Comparison of ENCODE assay signal across 11 cellular contexts in genomic region chr2:118846667-118847446, GRCh38. TPM values are rescaled to one million over a fixed set of nuclear protein-coding genes. Genes with fewer than 3 reads are reported as not detected.
DNase-seq lines count a peak whose midpoint lies in the region; ATAC-seq and TF ChIP-seq lines count a peak whose summit lies in the region.
"Had no signal": no experiment of that assay in that cellular context is flagged by ENCODE, and none has a peak within 500 bp of the region (broad histone marks: within the 10 kb centered on the region; RNA-seq: fewer than 3 reads in every experiment).

No MANE protein-coding gene starts in this region.

- H3K27me3 ChIP-seq in hepatocyte, result peaks cover 95% of the 10 kb centered on the region
- peaks cover 73 to 100% (median 99%) of the 10 kb centered on the region in 3 donors for H3K27me3 ChIP-seq in stomach
- peaks cover 4 to 89% of the 10 kb centered on the region in 2 donors for H3K27me3 ChIP-seq in uterus

- peaks cover 20% of the 10 kb centered on the region for H3K4me1 ChIP-seq in hepatocyte (ENCODE audit: insufficient read depth)
- peaks cover 41 to 70% (median 53%) of the 10 kb centered on the region in 4 donors for H3K4me1 ChIP-seq in stomach
- peaks cover 0 to 27% of the 10 kb centered on the region in 2 donors for H3K4me1 ChIP-seq in uterus

- no peaks in the 10 kb centered on the region for H3K36me3 ChIP-seq in hepatocyte (replicated peaks; ENCODE audit: insufficient read depth, low read depth)
- H3K36me3 ChIP-seq in stomach, result no peaks in the 10 kb centered on the region
- no peaks in the 10 kb centered on the region for H3K36me3 ChIP-seq in uterus

- POLR2A ChIA-PET in activated CD4-positive, alpha-beta memory T cell treated with anti-CD3 and anti-CD28 coated beads for 36 hours (lab: Charles Lee), result no interaction called here
- POLR2A ChIA-PET in activated CD4-positive, alpha-beta memory T cell treated with anti-CD3 and anti-CD28 coated beads, Interleukin-2, amount 10 ng/mL, durations not matched to agents 7 days and 5 days (lab: Charles Lee), result no interaction called here
- POLR2A ChIA-PET in T-cell (lab: Charles Lee), result interaction anchor here in 1 of 2 donors (0.6 kb wide), 1 partner anchor 651 kb away, joined by 3 read pairs; no protein-coding TSS in a partner anchor

- intact Hi-C loops in activated CD4-positive, alpha-beta memory T cell treated with anti-CD3 and anti-CD28 coated beads for 36 hours (cut with micrococcal nuclease), result no loop called here
- intact Hi-C loops in stomach (cut with DNase I; ENCODE audit: low total_unique reads), result no loop called here
- intact Hi-C loops in uterus (cut with DNase I; ENCODE audit: low total_unique reads), result no loop called here

- ATAC-seq in T-cell (replicated peaks in 1 of 4), result peak in 1 of 4 experiments; percentile 26

- peak overlapping the region; percentile 7 for H3K4me3 ChIP-seq in hepatocyte
- H3K4me3 ChIP-seq in stomach, result peak overlapping the region; percentile 31 to 46 (median 36)
- peak overlapping the region in 1 of 2 donors; percentile 20 for H3K4me3 ChIP-seq in uterus

- H3K27ac ChIP-seq in hepatocyte, result no peak overlapping the region
- H3K27ac ChIP-seq in stomach, result no peak overlapping the region
- H3K27ac ChIP-seq in uterus, result no peak overlapping the region

- TF ChIP-seq POLR2A in stomach (IDR thresholded peaks at IDR 0.05), result no peak
- no peak for TF ChIP-seq POLR2A in uterus (IDR thresholded peaks at IDR 0.05)

- no peak for TF ChIP-seq CTCF in hepatocyte (IDR thresholded peaks at IDR 0.05; ENCODE audit: poor library complexity)
- no peak for TF ChIP-seq CTCF in stomach (IDR thresholded peaks at IDR 0.05)
- TF ChIP-seq CTCF in uterus (IDR thresholded peaks at IDR 0.05), result no peak

- peaks cover 25% of the 10 kb centered on the region for H3K4me1 Mint-ChIP-seq in activated CD4-positive, alpha-beta memory T cell treated with anti-CD3 and anti-CD28 coated beads for 36 hours (ENCODE audit: low read depth)
- H3K4me1 Mint-ChIP-seq in activated CD4-positive, alpha-beta memory T cell treated with anti-CD3 and anti-CD28 coated beads, Interleukin-2, amount 10 ng/mL, durations not matched to agents 7 days and 5 days, result peaks cover 7% of the 10 kb centered on the region
- H3K4me1 Mint-ChIP-seq in T-cell, result peaks cover 35 to 44% (median 40%) of the 10 kb centered on the region in 3 donors

- no peak for DNase-seq in activated CD4-positive, alpha-beta memory T cell treated with anti-CD3 and anti-CD28 coated beads for 36 hours
- DNase-seq in activated CD4-positive, alpha-beta memory T cell treated with anti-CD3 and anti-CD28 coated beads, Interleukin-2, amount 10 ng/mL, durations not matched to agents 7 days and 5 days, result no peak
- no peak for DNase-seq in T-cell
- DNase-seq in hepatocyte (ENCODE audit: low spot score), result no peak
- no peak for DNase-seq in stomach
- DNase-seq in iPS-NIHi7 (ENCODE audit: extremely low spot score), result no peak
- DNase-seq in uterus, result no peak
- DNase-seq in NCI-H187 treated with DMSO at 0.1 percent for 48 hours (lab: John Stamatoyannopoulos, UW), result no peak
- DNase-seq: DMS53; HCEC 1CT; stimulated activated naive CD4-positive, alpha-beta T cell treated with Interleukin-2 at 50 U/mL for 16 hours had no signal

- CTCF ChIA-PET in activated CD4-positive, alpha-beta memory T cell treated with anti-CD3 and anti-CD28 coated beads for 36 hours (lab: Charles Lee), result interaction anchor here (0.6 to 4.1 kb wide), 3 partner anchors 9 to 444 kb away, joined by 3 to 27 read pairs (median 4); no protein-coding TSS in a partner anchor
- CTCF ChIA-PET in activated CD4-positive, alpha-beta memory T cell treated with anti-CD3 and anti-CD28 coated beads, Interleukin-2, amount 10 ng/mL, durations not matched to agents 7 days and 5 days (lab: Charles Lee), result interaction anchor here (0.8 to 4.8 kb wide), 4 partner anchors 9 to 17 kb away, joined by 3 to 16 read pairs (median 3); no protein-coding TSS in a partner anchor
- CTCF ChIA-PET in T-cell (lab: Charles Lee), result interaction anchor here (0.6 to 1.0 kb wide), 5 partner anchors 9 to 47 kb away, joined by 3 to 7 read pairs (median 3); no protein-coding TSS in a partner anchor

- H3K9me3 Mint-ChIP-seq in activated CD4-positive, alpha-beta memory T cell treated with anti-CD3 and anti-CD28 coated beads for 36 hours, result no peaks in the 10 kb centered on the region
- no peaks in the 10 kb centered on the region for H3K9me3 Mint-ChIP-seq in activated CD4-positive, alpha-beta memory T cell treated with anti-CD3 and anti-CD28 coated beads, Interleukin-2, amount 10 ng/mL, durations not matched to agents 7 days and 5 days
- no peaks in the 10 kb centered on the region for H3K9me3 Mint-ChIP-seq in T-cell

- H3K9me3 ChIP-seq in hepatocyte (ENCODE audit: low read depth) (no peaks in the 10 kb centered on the region), stomach (no peaks in the 10 kb centered on the region), uterus (no peaks in the 10 kb centered on the region)

- H2AFZ ChIP-seq in hepatocyte, result peak overlapping the region; percentile 36

- peaks cover 73% of the 10 kb centered on the region for H3K27me3 Mint-ChIP-seq in activated CD4-positive, alpha-beta memory T cell treated with anti-CD3 and anti-CD28 coated beads for 36 hours
- peaks cover 80% of the 10 kb centered on the region for H3K27me3 Mint-ChIP-seq in activated CD4-positive, alpha-beta memory T cell treated with anti-CD3 and anti-CD28 coated beads, Interleukin-2, amount 10 ng/mL, durations not matched to agents 7 days and 5 days
- peaks cover 65 to 82% of the 10 kb centered on the region in 2 donors for H3K27me3 Mint-ChIP-seq in T-cell

- no peak for TF ChIP-seq EP300 in stomach (IDR thresholded peaks at IDR 0.05)

- H3K27ac Mint-ChIP-seq in activated CD4-positive, alpha-beta memory T cell treated with anti-CD3 and anti-CD28 coated beads for 36 hours, result no peak overlapping the region
- no peak overlapping the region for H3K27ac Mint-ChIP-seq in activated CD4-positive, alpha-beta memory T cell treated with anti-CD3 and anti-CD28 coated beads, Interleukin-2, amount 10 ng/mL, durations not matched to agents 7 days and 5 days
- no peak overlapping the region for H3K27ac Mint-ChIP-seq in T-cell

- peak overlapping the region; percentile 24 for H3K4me3 Mint-ChIP-seq in activated CD4-positive, alpha-beta memory T cell treated with anti-CD3 and anti-CD28 coated beads for 36 hours
- H3K4me3 Mint-ChIP-seq in activated CD4-positive, alpha-beta memory T cell treated with anti-CD3 and anti-CD28 coated beads, Interleukin-2, amount 10 ng/mL, durations not matched to agents 7 days and 5 days, result no peak overlapping the region
- peak overlapping the region; percentile 31 to 67 (median 43) for H3K4me3 Mint-ChIP-seq in T-cell

- H3K79me2 ChIP-seq in hepatocyte, result no peaks in the 10 kb centered on the region

- H3K4me2 ChIP-seq in hepatocyte, result peak overlapping the region; percentile 75

- no peaks in the 10 kb centered on the region for H3K9me2 ChIP-seq in hepatocyte (replicated peaks; ENCODE audit: insufficient read depth)

- WGBS in hepatocyte (ENCODE audit: low lambda C conversion rate, missing lambda C conversion rate), result 0% methylated on average over 25 of the region's 79 CpGs
- 2 to 3% (median 2%) methylated on average over 38 to 79 of the region's 79 CpGs for WGBS in stomach, 5 donors

- peaks cover 2% of the 10 kb centered on the region for H3K36me3 Mint-ChIP-seq in activated CD4-positive, alpha-beta memory T cell treated with anti-CD3 and anti-CD28 coated beads for 36 hours
- H3K36me3 Mint-ChIP-seq in activated CD4-positive, alpha-beta memory T cell treated with anti-CD3 and anti-CD28 coated beads, Interleukin-2, amount 10 ng/mL, durations not matched to agents 7 days and 5 days (ENCODE audit: low read depth), result peaks cover 11% of the 10 kb centered on the region
- H3K36me3 Mint-ChIP-seq in T-cell, result no peaks in the 10 kb centered on the region

- no peaks in the 10 kb centered on the region for H4K20me1 ChIP-seq in hepatocyte (ENCODE audit: insufficient read depth, poor library complexity, severe bottlenecking)

RNA-seq across cellular contexts. Expression of gene EN1, which starts 0.6 kb away (rescaled TPM):
- total RNA-seq in activated CD4-positive, alpha-beta memory T cell treated with anti-CD3 and anti-CD28 coated beads for 36 hours, result not detected
- not detected for total RNA-seq in activated CD4-positive, alpha-beta memory T cell treated with anti-CD3 and anti-CD28 coated beads, Interleukin-2, amount 10 ng/mL, durations not matched to agents 7 days and 5 days
- total RNA-seq in T-cell, result not detected
- total RNA-seq in hepatocyte, result 0.24 and 0.43 TPM in 2 replicates
- polyA plus RNA-seq in hepatocyte, result 0.38 and 1.3 TPM in 2 replicates
- total RNA-seq in stomach, result not detected
- polyA plus RNA-seq in stomach, result not detected
- not detected for total RNA-seq in uterus
